Comparison of ENCODE assay signal across 12 cellular contexts in the genomic region with DNA sequence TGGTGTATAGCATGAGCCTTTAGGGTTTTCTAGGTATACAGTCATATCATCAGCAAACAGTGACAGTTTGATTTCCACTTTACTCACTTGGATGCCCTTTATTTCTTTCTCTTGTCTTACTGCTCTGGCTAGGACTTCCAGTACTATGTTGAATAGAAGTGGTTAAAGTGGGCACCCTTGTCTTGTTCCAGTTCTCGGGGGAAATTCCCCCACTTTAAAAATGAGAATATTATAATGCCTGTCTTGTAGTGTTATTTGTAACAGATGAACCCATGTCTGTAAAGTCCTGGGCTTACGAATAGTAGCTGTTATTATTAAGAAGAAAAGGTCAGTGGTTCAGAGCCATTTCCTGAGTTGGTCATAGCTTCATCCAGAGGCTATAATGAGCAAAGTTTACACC.
DNase-seq lines count a peak whose midpoint lies in the region; ATAC-seq, FAIRE-seq and TF ChIP-seq lines count a peak whose summit lies in the region.
"Had no signal": no experiment of that assay in that cellular context is flagged by ENCODE, and none has a peak within 500 bp of the region (broad histone marks: within the 10 kb centered on the region; RNA-seq: fewer than 3 reads in every experiment).

No MANE protein-coding gene starts in this region.

- POLR2A ChIA-PET in endothelial cell of umbilical vein (lab: Charles Lee) = interaction anchor here (1.0 to 1.3 kb wide), 2 partner anchors 11 to 22 kb away, joined by 3 to 8 read pairs; no protein-coding TSS in a partner anchor

- H3K36me3 ChIP-seq in endothelial cell of umbilical vein (ENCODE audit: control insufficient read depth in 2 of 2, extremely low read depth in 1 of 2, insufficient read depth in 2 of 2, low read length in 2 of 2) (no peaks in the 10 kb centered on the region), H7 (replicated peaks; ENCODE audit: control insufficient read depth, insufficient read depth, low read length) (no peaks in the 10 kb centered on the region; the same call in 1 of the 2 replicates)
- H3K36me3 ChIP-seq: esophagus squamous epithelium had no signal

- peaks cover 13% of the 10 kb centered on the region for H3K4me1 ChIP-seq in endothelial cell of umbilical vein (ENCODE audit: control insufficient read depth, extremely low read depth, insufficient read depth, low read length)
- H3K4me1 ChIP-seq: esophagus squamous epithelium had no signal

- no peaks in the 10 kb centered on the region for H3K79me2 ChIP-seq in endothelial cell of umbilical vein (ENCODE audit: control insufficient read depth, insufficient read depth, low read length)

- no peaks in the 10 kb centered on the region for H4K20me1 ChIP-seq in endothelial cell of umbilical vein (replicated peaks; ENCODE audit: control insufficient read depth, extremely low read depth, insufficient read depth, low read length)

- peak; percentile 82 for FAIRE-seq in endothelial cell of umbilical vein (lab: Jason Lieb, UNC)

- H3K9me1 ChIP-seq in endothelial cell of umbilical vein (replicated peaks; ENCODE audit: control insufficient read depth, extremely low read depth, insufficient read depth, low read length) = no peaks in the 10 kb centered on the region

- DNase-seq in EH (ENCODE audit: low read depth) = peak; percentile 48
- no peak for DNase-seq in endothelial cell of umbilical vein (ENCODE audit: low read depth, low spot score)
- no peak for DNase-seq in NCI-H1694 treated with DMSO at 0.1 percent for 48 hours (lab: John Stamatoyannopoulos, UW)
- DNase-seq in H7 = no peak
- DNase-seq: esophagus squamous epithelium, NCI-H1105 treated with DMSO at 0.1 percent for 48 hours, SK-N-SH had no signal

- no peak overlapping the region for H2AFZ ChIP-seq in endothelial cell of umbilical vein (ENCODE audit: low read depth, low read length)

- CTCF ChIA-PET in endothelial cell of umbilical vein (lab: Charles Lee) = interaction anchor here (0.9 to 2.1 kb wide), 13 partner anchors 8 to 393 kb away, joined by 3 to 24 read pairs (median 6); partner anchors contain the start of gene LSM11

- no TSS peak for BruUV-seq in endothelial cell of umbilical vein (replicated peaks; lab: Mats Ljungman, UMichigan)

- TF ChIP-seq POLR2A in endothelial cell of umbilical vein (IDR thresholded peaks at IDR 0.05; ENCODE audit: low read depth, low read length) = no peak

- H3K27ac ChIP-seq in endothelial cell of umbilical vein (ENCODE audit: insufficient read depth, low read depth, low read length) = peak overlapping the region; percentile 38
- H3K27ac ChIP-seq: cardiac muscle cell, esophagus squamous epithelium had no signal

- H3K4me2 ChIP-seq in endothelial cell of umbilical vein (ENCODE audit: insufficient read depth, low read length) = peak overlapping the region; percentile 49
- H3K4me2 ChIP-seq: SK-N-SH had no signal

- dilution Hi-C loops in endothelial cell of umbilical vein (cut with MboI; ENCODE audit: extremely low pct_ligation_motif_present, low sequenced_read_pairs) = no loop called here

- no peaks in the 10 kb centered on the region for H3K9me3 ChIP-seq in endothelial cell of umbilical vein (replicated peaks; ENCODE audit: control insufficient read depth, insufficient read depth, low read length)
- H3K9me3 ChIP-seq: esophagus squamous epithelium, SK-N-SH had no signal

- H3K27me3 ChIP-seq in endothelial cell of umbilical vein (ENCODE audit: control insufficient read depth in 2 of 2, insufficient read depth in 2 of 2, low read length in 2 of 2) = peaks cover 0 to 3% of the 10 kb centered on the region in 2 experiments
- H3K27me3 ChIP-seq in H7 (ENCODE audit: control insufficient read depth, insufficient read depth, low read length) = no peaks in the 10 kb centered on the region
- H3K27me3 ChIP-seq: cardiac muscle cell, esophagus squamous epithelium had no signal

- intact Hi-C loops in endothelial cell of umbilical vein (cut with micrococcal nuclease) = loop anchor here (1.0 kb wide), 2 partner anchors 11 to 34 kb away; no protein-coding TSS in a partner anchor

- ATAC-seq in GM19035 (IDR thresholded peaks at IDR 0.05; ENCODE audit: unreplicated experiment) = peak; percentile 75
- ATAC-seq in HG03196 (IDR thresholded peaks at IDR 0.05; ENCODE audit: unreplicated experiment) = peak; percentile 71
- no peak for ATAC-seq in GM21737 (IDR thresholded peaks at IDR 0.05; ENCODE audit: unreplicated experiment)
- ATAC-seq in HG03095 (IDR thresholded peaks at IDR 0.05; ENCODE audit: unreplicated experiment) = no peak

- H3K4me3 ChIP-seq in endothelial cell of umbilical vein (replicated peaks in 1 of 3; ENCODE audit: insufficient read depth in 1 of 3, low read depth in 1 of 3, low read length in 3 of 3) (peak overlapping the region in 1 of 3 experiments; percentile 22), H7 (ENCODE audit: insufficient read depth, low read depth, low read length) (no peak overlapping the region)
- H3K4me3 ChIP-seq: cardiac muscle cell, esophagus squamous epithelium had no signal

- TF ChIP-seq CTCF in endothelial cell of umbilical vein (IDR thresholded peaks at IDR 0.05; ENCODE audit: extremely low read depth in 1 of 2, insufficient read depth in 1 of 2, low read depth in 1 of 2, low read length in 2 of 2) = no peak

- no peak overlapping the region for H3K9ac ChIP-seq in endothelial cell of umbilical vein (replicated peaks; ENCODE audit: extremely low read depth, insufficient read depth, low read length)
- H3K9ac ChIP-seq: SK-N-SH had no signal

TF ChIP-seq in endothelial cell of umbilical vein, 7 proteins besides CTCF, POLR2A, EP300 and RAD21:
- TF ChIP-seq GATA2 (IDR thresholded peaks at IDR 0.05; ENCODE audit: insufficient read depth, insufficient read length, low read depth, low read length) (no peak), FOS (IDR thresholded peaks at IDR 0.05; ENCODE audit: borderline replicate concordance, insufficient read depth, low read length) (peak; percentile 50), POLR2AphosphoS5 (IDR thresholded peaks at IDR 0.05; ENCODE audit: insufficient read depth, low read depth, low read length) (peak; percentile 40), JUN (IDR thresholded peaks at IDR 0.05; ENCODE audit: borderline replicate concordance, insufficient read depth, insufficient read length, low read depth) (peak; percentile 40)

Comparison
In these comparisons a context has a peak if more than half of its experiments do, and no peak if none do; other contexts are left out.
1. ATAC-seq: peak in GM19035 (single experiment) and HG03196 (single experiment); none in GM21737 (single experiment) and HG03095 (single experiment).